Comparison of ENCODE assay signal across 30 cellular contexts in genomic region chr2:237650455-237650850, GRCh38. TPM values are rescaled to one million over a fixed set of nuclear protein-coding genes. Genes with fewer than 3 reads are reported as not detected.
DNase-seq lines count a peak whose midpoint lies in the region; ATAC-seq, FAIRE-seq and TF ChIP-seq lines count a peak whose summit lies in the region.
"Had no signal": no experiment of that assay in that cellular context is flagged by ENCODE, and none has a peak within 500 bp of the region (broad histone marks: within the 10 kb centered on the region; RNA-seq: fewer than 3 reads in every experiment).

No MANE protein-coding gene starts in this region.

- H3K23me2 ChIP-seq in H9 (ENCODE audit: insufficient read length, low read depth, low read length, poor library complexity, severe bottlenecking) = no peaks in the 10 kb centered on the region

- H3K18ac ChIP-seq in H9 (ENCODE audit: insufficient read length, low read depth, low read length) (no peak overlapping the region), trophoblast cell (ENCODE audit: low read length) (no peak overlapping the region)

- no peaks in the 10 kb centered on the region for H4K20me1 ChIP-seq in H9 (ENCODE audit: control insufficient read depth, insufficient read depth, insufficient read length)
- H4K20me1 ChIP-seq in PC-3 (ENCODE audit: low read length) = no peaks in the 10 kb centered on the region

- H3K79me2 ChIP-seq in H9 (ENCODE audit: insufficient read depth, low read length) = peaks cover 1% of the 10 kb centered on the region; the same call in 1 of the 2 replicates
- H3K79me2 ChIP-seq in PC-3 (ENCODE audit: low read length) = no peaks in the 10 kb centered on the region
- H3K79me2 ChIP-seq in trophoblast cell (ENCODE audit: control insufficient read depth, insufficient read depth, low read length, poor library complexity) = no peaks in the 10 kb centered on the region

- no peaks in the 10 kb centered on the region for H3K27me3 Mint-ChIP-seq in H9 (ENCODE audit: low read depth)

- H4K8ac ChIP-seq in H9 (replicated peaks; ENCODE audit: insufficient read length, low read depth, low read length) (no peak overlapping the region), trophoblast cell (ENCODE audit: low read depth, low read length) (no peak overlapping the region)

- H3K79me1 ChIP-seq in H9 (ENCODE audit: insufficient read depth, low read depth, low read length, poor library complexity, severe bottlenecking) = peaks cover 4% of the 10 kb centered on the region
- no peaks in the 10 kb centered on the region for H3K79me1 ChIP-seq in trophoblast cell (ENCODE audit: low read length)

- H3K27me3 ChIP-seq in H9 (ENCODE audit: insufficient read depth, low read length) = no peaks in the 10 kb centered on the region
- H3K27me3 ChIP-seq in PC-3 (ENCODE audit: low read length) = no peaks in the 10 kb centered on the region
- no peaks in the 10 kb centered on the region for H3K27me3 ChIP-seq in trophoblast cell (ENCODE audit: insufficient read depth, low read length)
- H3K27me3 ChIP-seq in BE2C = no peaks in the 10 kb centered on the region
- H3K27me3 ChIP-seq: BLaER1 treated with 17β-estradiol and CSF1 and Interleukin-3, amounts not matched to agents 10 nM and 100 nM; esophagus squamous epithelium had no signal

- no peak overlapping the region for H2BK15ac ChIP-seq in H9 (ENCODE audit: low read depth, low read length)

- DNase-seq in H9 (peak; percentile 17), PC-3 (peak; percentile 50), kidney (peak; percentile 85), trophoblast cell (peak; percentile 86 to 89), BE2C (no peak), hypothalamus (lab: John Stamatoyannopoulos, UW) (no peak)
- DNase-seq: activated CD4-positive, alpha-beta T cell treated with anti-CD3 and anti-CD28 coated beads, Interleukin-2, amount 50 U/mL, for 48 hours; activated naive CD4-positive, alpha-beta T cell treated with Interleukin-2 at 50 U/mL for 16 hours; dermis blood vessel endothelial cell; DMS53; esophagus squamous epithelium; foreskin keratinocyte; midbrain; naive thymus-derived CD8-positive, alpha-beta T cell; NCI-H1092; NCI-H1694 treated with DMSO at 0.1 percent for 48 hours; NCI-H82; occipital lobe; SK-N-SH had no signal

- H3K27ac ChIP-seq in H9 (ENCODE audit: insufficient read length, low read depth, low read length) = no peak overlapping the region
- no peak overlapping the region for H3K27ac ChIP-seq in PC-3 (ENCODE audit: low read length)
- H3K27ac ChIP-seq in kidney (ENCODE audit: low read depth in 2 of 2, low read length in 2 of 2) = no peak overlapping the region
- no peak overlapping the region for H3K27ac ChIP-seq in trophoblast cell (ENCODE audit: low read depth, low read length)
- H3K27ac ChIP-seq: BLaER1 treated with 17β-estradiol and CSF1 and Interleukin-3, amounts not matched to agents 10 nM and 100 nM; esophagus squamous epithelium; foreskin keratinocyte; RWPE1 had no signal

- H4K5ac ChIP-seq in H9 (ENCODE audit: insufficient read length, low read depth, low read length) = no peak overlapping the region

- H2AFZ ChIP-seq in H9 (ENCODE audit: low read length) = no peak overlapping the region
- H2AFZ ChIP-seq in PC-3 (ENCODE audit: low read length) = no peak overlapping the region
- no peak overlapping the region for H2AFZ ChIP-seq in trophoblast cell (ENCODE audit: insufficient read depth, low read length, poor library complexity)

- peaks cover 9% of the 10 kb centered on the region; the same call in 1 of the 2 replicates for H3K36me3 ChIP-seq in PC-3 (ENCODE audit: low read depth, low read length)
- H3K36me3 ChIP-seq in kidney (ENCODE audit: control insufficient read depth in 1 of 2, insufficient read depth in 2 of 2, low read length in 2 of 2) = no peaks in the 10 kb centered on the region
- H3K36me3 ChIP-seq in trophoblast cell (ENCODE audit: control insufficient read depth in 1 of 2, insufficient read depth in 2 of 2, low read length in 2 of 2) = peaks cover 0 to 1% of the 10 kb centered on the region in 2 experiments
- no peaks in the 10 kb centered on the region for H3K36me3 ChIP-seq in BE2C
- H3K36me3 ChIP-seq: esophagus squamous epithelium had no signal

- H2BK5ac ChIP-seq in H9 (ENCODE audit: insufficient read length, low read length) (no peak overlapping the region), trophoblast cell (ENCODE audit: low read depth, low read length, poor library complexity) (no peak overlapping the region)

- no peak overlapping the region for H3K56ac ChIP-seq in H9 (ENCODE audit: insufficient read length, low read depth, low read length)

- BruUV-seq in PC-3 (replicated peaks; lab: Mats Ljungman, UMichigan) = no TSS peak

- TF ChIP-seq CTCF in H9 (conservative IDR thresholded peaks at IDR 0.05) (no peak), PC-3 (conservative IDR thresholded peaks at IDR 0.05; ENCODE audit: low read depth, low read length) (no peak), kidney (IDR thresholded peaks at IDR 0.05; ENCODE audit: borderline replicate concordance, extremely low read depth, insufficient read depth) (no peak), BE2C (IDR thresholded peaks at IDR 0.05; ENCODE audit: low read depth, low read length) (no peak)

- POLR2A ChIA-PET in PC-3 (lab: Charles Lee; ENCODE audit: unreplicated experiment) = no interaction called here

- peaks cover 4 to 15% of the 10 kb centered on the region in 2 experiments; a peak in 4 of 5 replicates for H3K9me3 Mint-ChIP-seq in H9

- H3K14ac ChIP-seq in H9 (ENCODE audit: insufficient read depth, low read length) = no peak overlapping the region
- H3K14ac ChIP-seq in trophoblast cell (ENCODE audit: low read length) = no peak overlapping the region

- no peak overlapping the region for H3K9ac ChIP-seq in H9 (ENCODE audit: extremely low read depth, insufficient read length, low read length)
- H3K9ac ChIP-seq in PC-3 (ENCODE audit: low read length) = no peak overlapping the region
- no peak overlapping the region for H3K9ac ChIP-seq in kidney (ENCODE audit: low read length in 2 of 2)
- H3K9ac ChIP-seq in trophoblast cell (ENCODE audit: low read length) = no peak overlapping the region
- H3K9ac ChIP-seq: BLaER1 treated with 17β-estradiol and CSF1 and Interleukin-3, amounts not matched to agents 10 nM and 100 nM; SK-N-SH had no signal

- no peak overlapping the region for H2BK20ac ChIP-seq in H9 (ENCODE audit: low read depth, low read length, poor library complexity, severe bottlenecking)

- no peak overlapping the region; the same call in 1 of the 2 replicates for H3K4ac ChIP-seq in H9 (ENCODE audit: low read depth, low read length)
- H3K4ac ChIP-seq in trophoblast cell (ENCODE audit: low read depth, low read length) = no peak overlapping the region

- no peaks in the 10 kb centered on the region for H3F3A ChIP-seq in PC-3 (ENCODE audit: low read length, unreplicated experiment)

- H2BK120ac ChIP-seq in H9 (ENCODE audit: low read depth, low read length, poor library complexity, severe bottlenecking) (no peak overlapping the region), trophoblast cell (ENCODE audit: insufficient read depth, low read length, poor library complexity) (no peak overlapping the region)

- no peak overlapping the region for H3K23ac ChIP-seq in H9 (ENCODE audit: insufficient read length, low read depth, low read length)
- H3K23ac ChIP-seq in trophoblast cell (ENCODE audit: low read length) = no peak overlapping the region

- WGBS in H9 (ENCODE audit: extremely low coverage, insufficient read length, low lambda C conversion rate) = no CpG with 5 or more reads among the region's 7 CpGs
- WGBS in trophoblast cell (ENCODE audit: extremely low coverage, insufficient coverage, insufficient read length) = no CpG with 5 or more reads among the region's 7 CpGs

- H3K4me3 ChIP-seq in PC-3 (ENCODE audit: low read length) = no peak overlapping the region
- H3K4me3 ChIP-seq in kidney (ENCODE audit: low read length in 2 of 2) = no peak overlapping the region
- H3K4me3 ChIP-seq in trophoblast cell (ENCODE audit: low read depth, low read length) = no peak overlapping the region
- H3K4me3 ChIP-seq in BE2C (ENCODE audit: low read depth, low read length) = no peak overlapping the region
- H3K4me3 ChIP-seq: BLaER1 treated with 17β-estradiol and CSF1 and Interleukin-3, amounts not matched to agents 10 nM and 100 nM; esophagus squamous epithelium; K562 had no signal

- H2BK12ac ChIP-seq in H9 (ENCODE audit: insufficient read length, low read depth, low read length) = no peak overlapping the region
- H2BK12ac ChIP-seq in trophoblast cell (ENCODE audit: low read length) = no peak overlapping the region

- CTCF ChIA-PET in PC-3 (lab: Charles Lee) = no interaction called here

- ATAC-seq in PC-3 = peak; percentile 87
- no peak for ATAC-seq in HG02970 (IDR thresholded peaks at IDR 0.05; ENCODE audit: low FRiP score, unreplicated experiment)
- no peak for ATAC-seq in HG02870 (IDR thresholded peaks at IDR 0.05; ENCODE audit: unreplicated experiment)
- ATAC-seq: activated CD4-positive, CD25-positive, alpha-beta regulatory T cell treated with anti-CD3 and anti-CD28 coated beads, Interleukin-2, amount 50 U/mL, for 24 hours; foreskin keratinocyte; HCT116; K562; naive thymus-derived CD8-positive, alpha-beta T cell; stimulated activated memory B cell treated with anti-CD40 and anti-IgM and Interleukin-4, amounts not matched to agents 10 μg/mL and 1 μg/mL and 100 μg/mL, for 72 hours had no signal

- no peak overlapping the region for H4K12ac ChIP-seq in trophoblast cell (ENCODE audit: low read depth, low read length)

- no peak overlapping the region for H4K91ac ChIP-seq in H9 (ENCODE audit: insufficient read length, low read depth, low read length)
- no peak overlapping the region for H4K91ac ChIP-seq in trophoblast cell (ENCODE audit: low read depth, low read length)

- H3K4me1 ChIP-seq in H9 (ENCODE audit: insufficient read depth, low read length) (no peaks in the 10 kb centered on the region), PC-3 (ENCODE audit: insufficient read depth, low read length) (peaks cover 9% of the 10 kb centered on the region), kidney (ENCODE audit: control insufficient read depth in 1 of 2, insufficient read depth in 1 of 2, low read depth in 1 of 2, low read length in 2 of 2) (peaks cover 0 to 4% of the 10 kb centered on the region in 2 donors), trophoblast cell (ENCODE audit: control insufficient read depth in 1 of 2, insufficient read depth in 2 of 2, low read length in 2 of 2) (peaks cover 9 to 12% of the 10 kb centered on the region in 2 experiments), BE2C (no peaks in the 10 kb centered on the region)
- H3K4me1 ChIP-seq: esophagus squamous epithelium, foreskin keratinocyte had no signal

- no peaks in the 10 kb centered on the region for H3K9me2 ChIP-seq in PC-3 (replicated peaks; ENCODE audit: low read length)
- H3K9me2 ChIP-seq: SK-N-SH had no signal

- peaks cover 16 to 22% (median 21%) of the 10 kb centered on the region in 3 experiments for H3K36me3 Mint-ChIP-seq in H9 (ENCODE audit: insufficient read depth in 1 of 3, low read depth in 3 of 3)

- no peak for FAIRE-seq in kidney (lab: Jason Lieb, UNC)
- FAIRE-seq: K562, TTC549 had no signal

- intact Hi-C loops in PC-3 (cut with micrococcal nuclease) (no loop called here), kidney (cut with DNase I) (no loop called here)

- H3K4me3 Mint-ChIP-seq in H9 = no peak overlapping the region; a peak in 1 of 5 replicates
- H3K4me3 Mint-ChIP-seq: naive thymus-derived CD8-positive, alpha-beta T cell; stimulated activated memory B cell treated with anti-CD40 and anti-IgM and Interleukin-4, amounts not matched to agents 10 μg/mL and 1 μg/mL and 100 μg/mL, for 72 hours; T-helper 1 cell treated with Interleukin-12 subunit alpha and Interleukin-12 subunit beta and Interleukin-4 antibody, amounts not matched to agents 30 μg/mL and 1 μg/mL, for 36 hours had no signal

- H3K27ac Mint-ChIP-seq in H9 = no peak overlapping the region
- H3K27ac Mint-ChIP-seq: stimulated activated memory B cell treated with anti-CD40 and anti-IgM and Interleukin-4, amounts not matched to agents 10 μg/mL and 1 μg/mL and 100 μg/mL, for 72 hours; T-helper 1 cell treated with Interleukin-12 subunit alpha and Interleukin-12 subunit beta and Interleukin-4 antibody, amounts not matched to agents 30 μg/mL and 1 μg/mL, for 36 hours had no signal

- H3K4me1 Mint-ChIP-seq in H9 = 0 out of 4 replicates have a peak, but pooled peaks cover 0 to 2% of the 10 kb centered on the region in 2 experiments

- H3K9me3 ChIP-seq in H9 (ENCODE audit: control insufficient read depth, low read depth, low read length) (no peaks in the 10 kb centered on the region), PC-3 (ENCODE audit: low read length) (0 out of 2 replicates have a peak, but pooled peaks cover 5% of the 10 kb centered on the region), kidney (ENCODE audit: control insufficient read depth in 1 of 2, low read length in 2 of 2) (no peaks in the 10 kb centered on the region), trophoblast cell (ENCODE audit: insufficient read depth, low read depth, low read length) (peaks cover 1% of the 10 kb centered on the region), BE2C (no peaks in the 10 kb centered on the region; the same call in none of the 2 replicates)
- H3K9me3 ChIP-seq: esophagus squamous epithelium, SK-N-SH had no signal

- H2AK5ac ChIP-seq in H9 (ENCODE audit: insufficient read length, low read length) = no peak overlapping the region
- H2AK5ac ChIP-seq in trophoblast cell (ENCODE audit: low read length) = no peak overlapping the region

- H3K4me2 ChIP-seq in H9 (ENCODE audit: insufficient read depth, insufficient read length, low read length) (no peak overlapping the region), PC-3 (ENCODE audit: low read length) (no peak overlapping the region), trophoblast cell (ENCODE audit: low read length) (no peak overlapping the region)
- H3K4me2 ChIP-seq: BLaER1 treated with 17β-estradiol and CSF1 and Interleukin-3, amounts not matched to agents 10 nM and 100 nM; SK-N-SH had no signal

- no peak overlapping the region for H3T11ph ChIP-seq in H9 (ENCODE audit: low read length)

RNA-seq across cellular contexts. Expression of gene LRRFIP1, which starts 23.1 kb away (rescaled TPM):
- total RNA-seq in H9 (2021) (37.1 and 38.5 TPM in 2 replicates), PC-3 (2014; rRNA removed) (87.8 and 106 TPM in 2 replicates), kidney (204 TPM)
- 39.1 TPM for polyA plus RNA-seq in kidney (ENCODE audit: insufficient read depth, low read depth, low replicate concordance)
- polyA plus RNA-seq in trophoblast cell (2013) = 51.0 and 58.1 TPM in 2 replicates
- 45.2 TPM for polyA plus RNA-seq in BE2C (2012; ENCODE audit: insufficient read depth, insufficient read length, low read depth)

RNA-seq across cellular contexts. Expression of gene RAB17, which starts 59.9 kb away (rescaled TPM):
- total RNA-seq in H9 (2021) = 25.9 and 31.9 TPM in 2 replicates
- total RNA-seq in PC-3 (2014; rRNA removed) = 28.9 and 52.2 TPM in 2 replicates
- total RNA-seq in kidney = 59.1 TPM
- polyA plus RNA-seq in kidney (ENCODE audit: insufficient read depth, low read depth, low replicate concordance) = 151 TPM
- polyA plus RNA-seq in trophoblast cell (2013) = 15.7 and 16.1 TPM in 2 replicates
- polyA plus RNA-seq in BE2C (2012; ENCODE audit: insufficient read depth, insufficient read length, low read depth) = 1.0 TPM
- total RNA-seq: G401; naive thymus-derived CD8-positive, alpha-beta T cell had no signal
- polyA plus RNA-seq: K562; naive thymus-derived CD8-positive, alpha-beta T cell had no signal

Comparison
In these comparisons a context has a peak if more than half of its experiments do, and no peak if none do; other contexts are left out.
1. DNase-seq: peak in H9 (single experiment), PC-3 (single experiment), kidney (single experiment) and trophoblast cell (2 of 2); none in BE2C (single experiment) and hypothalamus (0 of 51).